Comparison of ENCODE assay signal across 9 cellular contexts in genomic region chr1:147084273-147085096, GRCh38.
DNase-seq lines count a peak whose midpoint lies in the region; ATAC-seq and TF ChIP-seq lines count a peak whose summit lies in the region.
"Had no signal": no experiment of that assay in that cellular context is flagged by ENCODE, and none has a peak within 500 bp of the region (broad histone marks: within the 10 kb centered on the region; RNA-seq: fewer than 3 reads in every experiment).

No MANE protein-coding gene starts in this region.

- peaks cover 65 to 71% (median 70%) of the 10 kb centered on the region in 11 experiments for H3K27me3 ChIP-seq in BLaER1 treated with 17β-estradiol and CSF1 and Interleukin-3, amounts not matched to agents 10 nM and 100 nM
- peaks cover 55% of the 10 kb centered on the region for H3K27me3 ChIP-seq in foreskin keratinocyte
- H3K27me3 ChIP-seq in neuron (ENCODE audit: insufficient read depth, low read length): peaks cover 9% of the 10 kb centered on the region
- H3K27me3 ChIP-seq in stomach: peaks cover 4 to 60% (median 20%) of the 10 kb centered on the region in 3 donors

- peak; percentile 94 to 97 for DNase-seq in foreskin keratinocyte
- DNase-seq in stomach: peak; percentile 63

- peaks cover 0 to 16% (median 6%) of the 10 kb centered on the region in 10 experiments; a peak in 11 of 20 replicates for H3K4me1 ChIP-seq in BLaER1 treated with 17β-estradiol and CSF1 and Interleukin-3, amounts not matched to agents 10 nM and 100 nM
- peaks cover 6% of the 10 kb centered on the region for H3K4me1 ChIP-seq in foreskin keratinocyte
- no peaks in the 10 kb centered on the region for H3K4me1 ChIP-seq in neuron (ENCODE audit: insufficient read depth, low read length)
- H3K4me1 ChIP-seq in stomach: peaks cover 24 to 35% (median 30%) of the 10 kb centered on the region in 4 donors

- peak; percentile 75 for ATAC-seq in GM19372 (IDR thresholded peaks at IDR 0.05; ENCODE audit: low read depth, unreplicated experiment)
- ATAC-seq in HG03575 (IDR thresholded peaks at IDR 0.05; ENCODE audit: extremely low read depth, insufficient number of reproducible peaks, low FRiP score, unreplicated experiment): peak; percentile 52
- ATAC-seq in activated T-helper 17 cell treated with anti-CD3 and anti-CD28 coated beads, Interleukin-2, amount 50 U/mL, for 72 hours (replicated peaks): peak; percentile 90
- peak; percentile 81 for ATAC-seq in foreskin keratinocyte

- peaks cover 42 to 79% (median 64%) of the 10 kb centered on the region in 11 experiments for H3K9me3 ChIP-seq in BLaER1 treated with 17β-estradiol and CSF1 and Interleukin-3, amounts not matched to agents 10 nM and 100 nM (replicated peaks in 1 of 11)
- no peaks in the 10 kb centered on the region for H3K9me3 ChIP-seq in neuron (ENCODE audit: low read length)
- peaks cover 0 to 14% (median 7%) of the 10 kb centered on the region in 4 donors for H3K9me3 ChIP-seq in stomach

- H3K9ac ChIP-seq in BLaER1 treated with 17β-estradiol and CSF1 and Interleukin-3, amounts not matched to agents 10 nM and 100 nM: peak overlapping the region; percentile 69 to 83 (median 80)

- H4K20me1 ChIP-seq in BLaER1 treated with 17β-estradiol and CSF1 and Interleukin-3, amounts not matched to agents 10 nM and 100 nM: no peaks in the 10 kb centered on the region

- WGBS in stomach, 5 donors: 1 to 3% (median 1%) methylated on average over 37 to 51 of the region's 51 CpGs

- intact Hi-C loops in stomach (cut with DNase I; ENCODE audit: low total_unique reads): no loop called here

- peak overlapping the region; percentile 100 for H3K27ac Mint-ChIP-seq in activated T-helper 17 cell treated with anti-CD3 and anti-CD28 coated beads, Interleukin-2, amount 50 U/mL, for 72 hours

- H3K4me2 ChIP-seq in BLaER1 treated with 17β-estradiol and CSF1 and Interleukin-3, amounts not matched to agents 10 nM and 100 nM: peak overlapping the region; percentile 72 to 95 (median 85)

- peak overlapping the region; percentile 51 to 70 (median 60) for H3K4me3 ChIP-seq in BLaER1 treated with 17β-estradiol and CSF1 and Interleukin-3, amounts not matched to agents 10 nM and 100 nM
- H3K4me3 ChIP-seq in neuron (ENCODE audit: low read length) (peak overlapping the region; percentile 56), stomach (peak overlapping the region; percentile 40 to 55 (median 52))

- H3K27me3 Mint-ChIP-seq in activated T-helper 17 cell treated with anti-CD3 and anti-CD28 coated beads, Interleukin-2, amount 50 U/mL, for 72 hours: peaks cover 42% of the 10 kb centered on the region

- H3K36me3 Mint-ChIP-seq in activated T-helper 17 cell treated with anti-CD3 and anti-CD28 coated beads, Interleukin-2, amount 50 U/mL, for 72 hours (ENCODE audit: low read depth): peaks cover 13% of the 10 kb centered on the region

- no peak for TF ChIP-seq POLR2A in stomach (IDR thresholded peaks at IDR 0.05)

- H3K4me1 Mint-ChIP-seq in activated T-helper 17 cell treated with anti-CD3 and anti-CD28 coated beads, Interleukin-2, amount 50 U/mL, for 72 hours: peaks cover 19% of the 10 kb centered on the region

- no peak for TF ChIP-seq EP300 in stomach (IDR thresholded peaks at IDR 0.05)

- H3K9me3 Mint-ChIP-seq in activated T-helper 17 cell treated with anti-CD3 and anti-CD28 coated beads, Interleukin-2, amount 50 U/mL, for 72 hours: no peaks in the 10 kb centered on the region

- H3K27ac ChIP-seq in BLaER1 treated with 17β-estradiol and CSF1 and Interleukin-3, amounts not matched to agents 10 nM and 100 nM: peak overlapping the region; percentile 29 to 81 (median 74); a peak in 21 of 22 replicates
- peak overlapping the region; percentile 99 for H3K27ac ChIP-seq in foreskin keratinocyte
- H3K27ac ChIP-seq in stomach: peak overlapping the region; percentile 8 to 76 (median 22)
- H3K27ac ChIP-seq: VCaP had no signal

- TF ChIP-seq CTCF in foreskin keratinocyte (conservative IDR thresholded peaks at IDR 0.05) (no peak), stomach (IDR thresholded peaks at IDR 0.05) (no peak)

- peak overlapping the region; percentile 88 for H3K4me3 Mint-ChIP-seq in activated T-helper 17 cell treated with anti-CD3 and anti-CD28 coated beads, Interleukin-2, amount 50 U/mL, for 72 hours

- H2AFZ ChIP-seq in neuron (ENCODE audit: low read depth, low read length): peak overlapping the region; percentile 64

- H3K36me3 ChIP-seq in BLaER1 treated with 17β-estradiol and CSF1 and Interleukin-3, amounts not matched to agents 10 nM and 100 nM: peaks cover 0 to 2% (median 0%) of the 10 kb centered on the region in 11 experiments; a peak in 1 of 22 replicates
- H3K36me3 ChIP-seq in neuron (ENCODE audit: insufficient read depth, low read length): no peaks in the 10 kb centered on the region
- H3K36me3 ChIP-seq in stomach: no peaks in the 10 kb centered on the region

TF ChIP-seq in PFSK-1, 5 proteins besides CTCF, POLR2A, EP300 and RAD21:
- peak; percentile 92 for TF ChIP-seq SIN3A (IDR thresholded peaks at IDR 0.05; ENCODE audit: borderline replicate concordance, insufficient read depth, low read length)
- no peak for TF ChIP-seq FOXP2 (optimal IDR thresholded peaks at IDR 0.05; ENCODE audit: borderline replicate concordance, extremely low read depth, extremely low read length, insufficient read depth)
- TF ChIP-seq POLR2AphosphoS5 (IDR thresholded peaks at IDR 0.05; ENCODE audit: low read depth, low read length): peak; percentile 100
- TF ChIP-seq REST (IDR thresholded peaks at IDR 0.05; ENCODE audit: insufficient read depth in 1 of 2, low read depth in 2 of 2, low read length in 2 of 2): 0 out of 4 replicates have a peak, but pooled peaks of 1 of the 2 experiments have one; percentile 20
- 0 out of 2 replicates have a peak, but pooled peaks have one; percentile 35 for TF ChIP-seq TAF1 (IDR thresholded peaks at IDR 0.05; ENCODE audit: borderline replicate concordance, insufficient read depth, low read length)
TF ChIP-seq in PFSK-1: peak in this region for 4.

Comparison
In these comparisons a context has a peak if more than half of its experiments do, and no peak if none do; other contexts are left out.
1. Peak in every context shown above with its lines: DNase-seq, ATAC-seq, H3K4me3 ChIP-seq and H3K27ac ChIP-seq.
2. H3K27ac ChIP-seq: peak in every context shown above with its lines; median percentile 99 in foreskin keratinocyte; 74 in BLaER1 treated with 17β-estradiol and CSF1 and Interleukin-3, amounts not matched to agents 10 nM and 100 nM; 22 in stomach.